ENCODE assay signal across 1 cellular context in genomic region chr2:19670303-19670702, GRCh38.
TF ChIP-seq lines count a peak whose summit lies in the region.

No MANE protein-coding gene starts in this region.

TF ChIP-seq in HEK293, 187 proteins besides CTCF, POLR2A, EP300 and RAD21 (continued from another document and continues in another):
- TF ChIP-seq ZNF18 (tag by site-specific recombination; IDR thresholded peaks at IDR 0.05) = peak; percentile 80
- TF ChIP-seq ZNF488 (tag by site-specific recombination; IDR thresholded peaks at IDR 0.05) = 0 out of 2 replicates have a peak, but pooled peaks have one; percentile 77
- TF ChIP-seq ZNF214 (tag by site-specific recombination; IDR thresholded peaks at IDR 0.05; ENCODE audit: borderline replicate concordance) = no peak
- no peak for TF ChIP-seq ZNF239 (tag by site-specific recombination; IDR thresholded peaks at IDR 0.05)
- TF ChIP-seq ZNF426 (tag by site-specific recombination; IDR thresholded peaks at IDR 0.05) = no peak
- no peak for TF ChIP-seq ZNF114 (tag by site-specific recombination; IDR thresholded peaks at IDR 0.05)
- no peak for TF ChIP-seq ZNF830 (tag by site-specific recombination; IDR thresholded peaks at IDR 0.05; ENCODE audit: low read depth)
- TF ChIP-seq SCRT1 (tag by site-specific recombination; IDR thresholded peaks at IDR 0.05; ENCODE audit: borderline replicate concordance) = peak; percentile 74
- TF ChIP-seq ZNF747 (tag by site-specific recombination; IDR thresholded peaks at IDR 0.05) = no peak
- TF ChIP-seq ZNF623 (tag by site-specific recombination; IDR thresholded peaks at IDR 0.05) = no peak
- peak; percentile 72 for TF ChIP-seq ZNF366 (tag by site-specific recombination; conservative IDR thresholded peaks at IDR 0.05)
- TF ChIP-seq GLI4 (tag by site-specific recombination; IDR thresholded peaks at IDR 0.05) = no peak
- TF ChIP-seq GLI2 (tag by site-specific recombination; IDR thresholded peaks at IDR 0.05; ENCODE audit: borderline replicate concordance, low read depth) = 0 out of 2 replicates have a peak, but pooled peaks have one; percentile 71
- TF ChIP-seq ZNF518A (tag by site-specific recombination; conservative IDR thresholded peaks at IDR 0.05; ENCODE audit: low read depth) = no peak
- TF ChIP-seq INSM2 (tag by site-specific recombination; IDR thresholded peaks at IDR 0.05) = peak; percentile 81; the same call in 1 of the 2 replicates
- TF ChIP-seq ZNF776 (tag by site-specific recombination; IDR thresholded peaks at IDR 0.05; ENCODE audit: borderline replicate concordance) = no peak
- TF ChIP-seq ZNF26 (tag by site-specific recombination; IDR thresholded peaks at IDR 0.05) = no peak
- TF ChIP-seq PATZ1 (tag by site-specific recombination; IDR thresholded peaks at IDR 0.05) = 0 out of 2 replicates have a peak, but pooled peaks have one; percentile 30
- peak; percentile 59; the same call in 1 of the 2 replicates for TF ChIP-seq YY1 (tag by site-specific recombination; IDR thresholded peaks at IDR 0.05)
- TF ChIP-seq ATF2 (tag by site-specific recombination; IDR thresholded peaks at IDR 0.05; ENCODE audit: low read depth) = peak; percentile 8; the same call in 1 of the 2 replicates
- 0 out of 2 replicates have a peak, but pooled peaks have one; percentile 58 for TF ChIP-seq ZNF2 (tag by site-specific recombination; IDR thresholded peaks at IDR 0.05)
- peak; percentile 80 for TF ChIP-seq ZBTB17 (tag by site-specific recombination; IDR thresholded peaks at IDR 0.05)
- TF ChIP-seq ZNF843 (tag by site-specific recombination; IDR thresholded peaks at IDR 0.05) = peak; percentile 99
- TF ChIP-seq ZBTB7A (tag by site-specific recombination; IDR thresholded peaks at IDR 0.05; ENCODE audit: low read depth) = no peak
- no peak for TF ChIP-seq ZNF112 (tag by site-specific recombination; IDR thresholded peaks at IDR 0.05)
- TF ChIP-seq ZNF654 (tag by site-specific recombination; IDR thresholded peaks at IDR 0.05; ENCODE audit: low read depth) = no peak; the same call in 1 of the 2 replicates
- TF ChIP-seq SETDB1 (IDR thresholded peaks at IDR 0.05; ENCODE audit: insufficient read length, low read length) = no peak
- TF ChIP-seq ZFP69B (tag by site-specific recombination; IDR thresholded peaks at IDR 0.05) = no peak
- peak; percentile 99 for TF ChIP-seq PRDM6 (tag by site-specific recombination; IDR thresholded peaks at IDR 0.05)
- peak; percentile 83 for TF ChIP-seq ZXDB (tag by site-specific recombination; IDR thresholded peaks at IDR 0.05)
- TF ChIP-seq MZF1 (tag by site-specific recombination; IDR thresholded peaks at IDR 0.05; ENCODE audit: borderline replicate concordance) = peak; percentile 76
- no peak for TF ChIP-seq ZBTB48 (tag by site-specific recombination; IDR thresholded peaks at IDR 0.05)
- no peak for TF ChIP-seq KLF17 (tag by site-specific recombination; IDR thresholded peaks at IDR 0.05)
- no peak; the same call in 1 of the 2 replicates for TF ChIP-seq ZNF394 (tag by site-specific recombination; IDR thresholded peaks at IDR 0.05; ENCODE audit: borderline replicate concordance)
- TF ChIP-seq ZNF521 (tag by site-specific recombination; IDR thresholded peaks at IDR 0.05) = no peak
- no peak for TF ChIP-seq PRDM1 (tag by site-specific recombination; IDR thresholded peaks at IDR 0.05)
- TF ChIP-seq ZNF37A (tag by site-specific recombination; IDR thresholded peaks at IDR 0.05) = no peak
- no peak for TF ChIP-seq ZNF48 (tag by site-specific recombination; IDR thresholded peaks at IDR 0.05)
- TF ChIP-seq ZNF184 (tag by site-specific recombination; IDR thresholded peaks at IDR 0.05) = no peak
- no peak for TF ChIP-seq KLF9 (tag by site-specific recombination; IDR thresholded peaks at IDR 0.05; ENCODE audit: low read depth)
- peak; percentile 89 for TF ChIP-seq ZSCAN30 (tag by site-specific recombination; IDR thresholded peaks at IDR 0.05)
- TF ChIP-seq MEIS1 (CRISPR knock-in tag; IDR thresholded peaks at IDR 0.05; ENCODE audit: borderline replicate concordance) = no peak
- TF ChIP-seq ZNF561 (tag by site-specific recombination; IDR thresholded peaks at IDR 0.05; ENCODE audit: borderline replicate concordance) = peak; percentile 85; the same call in 1 of the 2 replicates
- peak; percentile 98 for TF ChIP-seq OSR2 (tag by site-specific recombination; IDR thresholded peaks at IDR 0.05)
- no peak for TF ChIP-seq ZNF202 (tag by site-specific recombination; IDR thresholded peaks at IDR 0.05; ENCODE audit: borderline replicate concordance)
- no peak for TF ChIP-seq ZSCAN23 (tag by site-specific recombination; IDR thresholded peaks at IDR 0.05)
- no peak for TF ChIP-seq ZNF571 (tag by site-specific recombination; IDR thresholded peaks at IDR 0.05)
- TF ChIP-seq ZNF19 (tag by site-specific recombination; IDR thresholded peaks at IDR 0.05; ENCODE audit: low read depth) = 0 out of 2 replicates have a peak, but pooled peaks have one; percentile 9
